Comparison of ENCODE assay signal across 1 cellular context in the genomic region with DNA sequence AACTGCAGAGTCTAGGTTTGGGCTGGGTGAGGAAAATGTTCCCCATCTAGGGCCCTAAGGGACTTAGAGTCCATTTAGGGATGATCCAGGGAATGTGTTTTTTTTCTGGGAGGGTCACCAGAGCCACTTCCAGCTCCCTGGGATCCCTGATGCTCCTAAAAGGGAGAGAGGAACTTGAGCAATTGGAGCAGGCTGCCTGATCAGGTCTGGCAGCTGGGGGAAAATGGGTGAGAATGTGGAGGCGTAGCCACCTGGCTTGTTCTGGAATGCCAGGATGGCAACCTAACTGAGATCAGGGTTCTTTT.
TF ChIP-seq lines count a peak whose summit lies in the region.

No MANE protein-coding gene starts in this region.

TF ChIP-seq in H1, 55 proteins besides CTCF, POLR2A, EP300 and RAD21:
- TF ChIP-seq SUZ12 (IDR thresholded peaks at IDR 0.05; ENCODE audit: low read length) (no peak), GABPA (IDR thresholded peaks at IDR 0.05; ENCODE audit: borderline replicate concordance, insufficient read depth, low read length) (no peak), CBX5 (IDR thresholded peaks at IDR 0.05; ENCODE audit: low read depth, low read length) (no peak), RNF2 (IDR thresholded peaks at IDR 0.05; ENCODE audit: borderline replicate concordance, low read depth, low read length, missing control alignments, poor library complexity, severe bottlenecking) (no peak), ZNF274 (IDR thresholded peaks at IDR 0.05; ENCODE audit: borderline replicate concordance, extremely low read depth, low read length) (no peak), CHD1 (IDR thresholded peaks at IDR 0.05; ENCODE audit: low read depth, low read length) (no peak), JUND (IDR thresholded peaks at IDR 0.05; ENCODE audit: low read length) (no peak), POU5F1 (IDR thresholded peaks at IDR 0.05; ENCODE audit: low read depth, low read length) (no peak), SP1 (IDR thresholded peaks at IDR 0.05; ENCODE audit: low read depth, low read length) (no peak), POLR2AphosphoS5 (IDR thresholded peaks at IDR 0.05; ENCODE audit: low read depth, low read length) (no peak)
- TF ChIP-seq, protein P1, sequence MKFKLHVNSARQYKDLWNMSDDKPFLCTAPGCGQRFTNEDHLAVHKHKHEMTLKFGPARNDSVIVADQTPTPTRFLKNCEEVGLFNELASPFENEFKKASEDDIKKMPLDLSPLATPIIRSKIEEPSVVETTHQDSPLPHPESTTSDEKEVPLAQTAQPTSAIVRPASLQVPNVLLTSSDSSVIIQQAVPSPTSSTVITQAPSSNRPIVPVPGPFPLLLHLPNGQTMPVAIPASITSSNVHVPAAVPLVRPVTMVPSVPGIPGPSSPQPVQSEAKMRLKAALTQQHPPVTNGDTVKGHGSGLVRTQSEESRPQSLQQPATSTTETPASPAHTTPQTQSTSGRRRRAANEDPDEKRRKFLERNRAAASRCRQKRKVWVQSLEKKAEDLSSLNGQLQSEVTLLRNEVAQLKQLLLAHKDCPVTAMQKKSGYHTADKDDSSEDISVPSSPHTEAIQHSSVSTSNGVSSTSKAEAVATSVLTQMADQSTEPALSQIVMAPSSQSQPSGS (IDR thresholded peaks at IDR 0.05; ENCODE audit: low read length): no peak
